ENCODE assay signal across 31 cellular contexts in the genomic region with DNA sequence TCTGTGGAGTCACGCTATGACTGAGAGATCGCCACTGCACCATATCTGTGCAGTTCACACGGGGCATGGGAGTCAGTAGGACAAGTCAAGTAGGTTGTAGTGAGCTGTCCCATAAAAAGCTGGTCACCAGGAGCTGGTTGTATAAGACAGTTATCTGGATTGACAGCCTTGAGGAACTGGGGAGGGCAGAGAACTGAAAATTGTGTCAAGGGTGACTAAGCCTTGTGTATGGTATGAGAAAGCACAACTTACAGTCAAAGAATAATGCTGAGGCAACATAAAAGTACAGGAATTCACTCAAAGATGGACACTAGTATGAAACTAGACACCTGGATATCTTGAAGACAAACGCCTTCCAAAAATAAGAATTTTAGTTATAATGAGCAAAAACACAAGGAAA.
"Had no signal": no experiment of that assay in that cellular context is flagged by ENCODE, and none has a peak within 500 bp of the region (broad histone marks: within the 10 kb centered on the region; RNA-seq: fewer than 3 reads in every experiment).

No MANE protein-coding gene starts in this region.

- H3K27me3 ChIP-seq: ascending aorta, body of pancreas, breast epithelium had no signal

- H3K36me3 Mint-ChIP-seq: activated naive CD4-positive, alpha-beta T cell treated with anti-CD3 and anti-CD28 coated beads, Interleukin-2, amount 50 U/mL, for 24 hours; activated naive CD8-positive, alpha-beta T cell treated with anti-CD3 and anti-CD28 coated beads, Interleukin-2, amount 10 ng/mL, durations not matched to agents 7 days and 5 days had no signal

- DNase-seq: activated CD4-positive, alpha-beta T cell treated with anti-CD3 and anti-CD28 coated beads for 36 hours; activated CD4-positive, alpha-beta T cell treated with anti-CD3 and anti-CD28 coated beads, Interleukin-2, amount 10 ng/mL, durations not matched to agents 7 days and 5 days; activated CD4-positive, alpha-beta T cell treated with anti-CD3 and anti-CD28 coated beads, Interleukin-2, amount 50 U/mL, for 48 hours; activated CD8-positive, alpha-beta T cell treated with anti-CD3 and anti-CD28 coated beads, Interleukin-2, amount 10 ng/mL, durations not matched to agents 7 days and 5 days; activated gamma-delta T cell; activated naive CD4-positive, alpha-beta T cell treated with Interleukin-2 at 50 U/mL for 16 hours; activated naive CD8-positive, alpha-beta T cell treated with anti-CD3 and anti-CD28 coated beads, Interleukin-2, amount 10 ng/mL, durations not matched to agents 7 days and 5 days; activated T-cell treated with anti-CD3 and anti-CD28 coated beads, Interleukin-2, amount 50 U/mL, for 24 hours; amygdala; body of pancreas; caudate nucleus; cerebellar nuclear complex; Karpas-422; NCI-H1048; NCI-H1105 treated with DMSO at 0.1 percent for 48 hours; NCI-H1436; NCI-H1694; NCI-H1930; NCI-H2081 treated with DMSO at 0.1 percent for 48 hours; NCI-H345; NCI-H524 treated with DMSO at 0.1 percent for 48 hours; PC-9; Right ventricle myocardium superior; T1000 had no signal

- H3K4me1 Mint-ChIP-seq: activated CD4-positive, alpha-beta T cell treated with anti-CD3 and anti-CD28 coated beads for 36 hours; activated CD4-positive, alpha-beta T cell treated with anti-CD3 and anti-CD28 coated beads, Interleukin-2, amount 10 ng/mL, durations not matched to agents 7 days and 5 days; activated naive CD4-positive, alpha-beta T cell treated with anti-CD3 and anti-CD28 coated beads, Interleukin-2, amount 50 U/mL, for 24 hours; activated naive CD8-positive, alpha-beta T cell treated with anti-CD3 and anti-CD28 coated beads, Interleukin-2, amount 10 ng/mL, durations not matched to agents 7 days and 5 days had no signal

- ATAC-seq: activated CD4-positive, alpha-beta T cell treated with anti-CD3 and anti-CD28 coated beads for 36 hours; activated CD4-positive, CD25-positive, alpha-beta regulatory T cell treated with anti-CD3 and anti-CD28 coated beads, Interleukin-2, amount 50 U/mL, for 24 hours; activated CD8-positive, alpha-beta T cell treated with anti-CD3 and anti-CD28 coated beads, Interleukin-2, amount 10 ng/mL, durations not matched to agents 7 days and 5 days; body of pancreas; WTC11 had no signal

- H2AFZ ChIP-seq: PC-9 had no signal

- H3K27me3 Mint-ChIP-seq: activated CD4-positive, alpha-beta T cell treated with anti-CD3 and anti-CD28 coated beads for 36 hours; activated CD4-positive, alpha-beta T cell treated with anti-CD3 and anti-CD28 coated beads, Interleukin-2, amount 10 ng/mL, durations not matched to agents 7 days and 5 days; activated naive CD4-positive, alpha-beta T cell treated with anti-CD3 and anti-CD28 coated beads, Interleukin-2, amount 50 U/mL, for 24 hours; activated naive CD8-positive, alpha-beta T cell treated with anti-CD3 and anti-CD28 coated beads, Interleukin-2, amount 10 ng/mL, durations not matched to agents 7 days and 5 days; activated T-cell treated with anti-CD3 and anti-CD28 coated beads, Interleukin-2, amount 50 U/mL, for 24 hours had no signal

- H3K4me1 ChIP-seq: ascending aorta, body of pancreas, breast epithelium had no signal

- H3K9me3 ChIP-seq: ascending aorta, body of pancreas, breast epithelium had no signal

- H3K27ac Mint-ChIP-seq: activated CD4-positive, alpha-beta T cell treated with anti-CD3 and anti-CD28 coated beads for 36 hours; activated CD4-positive, alpha-beta T cell treated with anti-CD3 and anti-CD28 coated beads, Interleukin-2, amount 10 ng/mL, durations not matched to agents 7 days and 5 days; activated CD8-positive, alpha-beta T cell treated with anti-CD3 and anti-CD28 coated beads, Interleukin-2, amount 10 ng/mL, durations not matched to agents 7 days and 5 days; activated naive CD4-positive, alpha-beta T cell treated with anti-CD3 and anti-CD28 coated beads, Interleukin-2, amount 50 U/mL, for 24 hours; activated naive CD8-positive, alpha-beta T cell treated with anti-CD3 and anti-CD28 coated beads, Interleukin-2, amount 10 ng/mL, durations not matched to agents 7 days and 5 days; activated T-cell treated with anti-CD3 and anti-CD28 coated beads, Interleukin-2, amount 50 U/mL, for 24 hours; activated T-helper 2 cell treated with anti-CD3 and anti-CD28 coated beads, Interferon-gamma antibody, Interleukin-2, Interleukin-4, amounts not matched to agents 10 μg/mL and 5 μg/mL and 100 μg/mL, durations not matched to agents 14 hours and 24 hours and 36 hours; WTC11 had no signal

- FAIRE-seq: TTC549 had no signal

- H3K4me2 ChIP-seq: PC-9 had no signal

- H3K36me3 ChIP-seq: ascending aorta, breast epithelium had no signal

- H3K27ac ChIP-seq: ascending aorta, body of pancreas, breast epithelium, PC-9 had no signal

- H3K4me3 ChIP-seq: ascending aorta, body of pancreas, breast epithelium, PC-9 had no signal

- H3K4me3 Mint-ChIP-seq: activated CD4-positive, alpha-beta T cell treated with anti-CD3 and anti-CD28 coated beads for 36 hours; activated CD4-positive, alpha-beta T cell treated with anti-CD3 and anti-CD28 coated beads, Interleukin-2, amount 10 ng/mL, durations not matched to agents 7 days and 5 days; activated CD8-positive, alpha-beta T cell treated with anti-CD3 and anti-CD28 coated beads, Interleukin-2, amount 10 ng/mL, durations not matched to agents 7 days and 5 days; activated naive CD4-positive, alpha-beta T cell treated with anti-CD3 and anti-CD28 coated beads, Interleukin-2, amount 50 U/mL, for 24 hours; activated naive CD8-positive, alpha-beta T cell treated with anti-CD3 and anti-CD28 coated beads, Interleukin-2, amount 10 ng/mL, durations not matched to agents 7 days and 5 days; activated T-cell treated with anti-CD3 and anti-CD28 coated beads, Interleukin-2, amount 50 U/mL, for 24 hours; WTC11 had no signal
